8 cellular contexts compared by ENCODE assay signal in genomic region chr11:72041364-72042058, GRCh38. TPM values are rescaled to one million over a fixed set of nuclear protein-coding genes. Genes with fewer than 3 reads are reported as not detected.
DNase-seq lines count a peak whose midpoint lies in the region; ATAC-seq, FAIRE-seq and TF ChIP-seq lines count a peak whose summit lies in the region.

No MANE protein-coding gene starts in this region.

- no peak for TF ChIP-seq CTCF in WI38 (IDR thresholded peaks at IDR 0.05; ENCODE audit: low read depth, low read length)
- TF ChIP-seq CTCF in colonic mucosa (IDR thresholded peaks at IDR 0.05) = no peak
- no peak for TF ChIP-seq CTCF in kidney epithelial cell (IDR thresholded peaks at IDR 0.05; ENCODE audit: insufficient read depth, low read length, poor library complexity, severe bottlenecking)

- peaks cover 18% of the 10 kb centered on the region for H3K4me1 ChIP-seq in colonic mucosa

- no peaks in the 10 kb centered on the region for H3K27me3 ChIP-seq in colonic mucosa
- H3K27me3 ChIP-seq in kidney epithelial cell (ENCODE audit: control insufficient read depth, insufficient read depth, low read length) = no peaks in the 10 kb centered on the region

- no peaks in the 10 kb centered on the region for H3K9me3 ChIP-seq in colonic mucosa

- no peak for FAIRE-seq in GM12891 (lab: Jason Lieb, UNC)

- intact Hi-C loops in colonic mucosa (cut with DNase I) = no loop called here

- DNase-seq in GM12891 (ENCODE audit: insufficient read length, low spot score) = no peak
- peak; percentile 71 for DNase-seq in NCI-H2029 treated with DMSO at 0.1 percent for 48 hours (lab: John Stamatoyannopoulos, UW)
- DNase-seq in colonic mucosa = peak; percentile 65
- no peak for DNase-seq in kidney epithelial cell (ENCODE audit: low read depth)
- DNase-seq in smooth muscle cell of the brain vasculature (ENCODE audit: low read depth, low spot score) = peak; percentile 49

- H3K4me3 ChIP-seq in WI38 (ENCODE audit: low read depth, low read length) (peak overlapping the region; percentile 79), colonic mucosa (peak overlapping the region; percentile 37), kidney epithelial cell (ENCODE audit: low read depth, low read length) (peak overlapping the region; percentile 55)

- H3K27ac ChIP-seq in colonic mucosa = peak overlapping the region; percentile 99

- TF ChIP-seq POLR2A in GM12891 (IDR thresholded peaks at IDR 0.05; ENCODE audit: low read depth, low read length) = peak; percentile 59

- H3K36me3 ChIP-seq in colonic mucosa = no peaks in the 10 kb centered on the region
- H3K36me3 ChIP-seq in kidney epithelial cell (ENCODE audit: control insufficient read depth, insufficient read depth, low read length) = no peaks in the 10 kb centered on the region

- ATAC-seq in GM21619 (IDR thresholded peaks at IDR 0.05; ENCODE audit: unreplicated experiment) (no peak), HG03196 (IDR thresholded peaks at IDR 0.05; ENCODE audit: unreplicated experiment) (no peak)

- peak overlapping the region; percentile 85 to 97 for H3K9ac ChIP-seq in colonic mucosa (ENCODE audit: low read depth in 2 of 2, low read length in 2 of 2)

TF ChIP-seq in GM12891, 5 proteins besides CTCF, POLR2A, EP300 and RAD21:
- TF ChIP-seq SPI1 (IDR thresholded peaks at IDR 0.05; ENCODE audit: low read depth, low read length) (no peak), PAX5 (IDR thresholded peaks at IDR 0.05; ENCODE audit: insufficient read depth, low read length, severe bottlenecking) (no peak), POU2F2 (IDR thresholded peaks at IDR 0.05; ENCODE audit: low read depth, low read length) (0 out of 2 replicates have a peak, but pooled peaks have one; percentile 31), TAF1 (IDR thresholded peaks at IDR 0.05; ENCODE audit: low read depth, low read length) (peak; percentile 50; the same call in 1 of the 2 replicates), POLR2AphosphoS5 (IDR thresholded peaks at IDR 0.05; ENCODE audit: low read depth, low read length) (peak; percentile 71)

RNA-seq across cellular contexts. Expression of gene NUMA1, which starts 38.8 kb away (rescaled TPM):
- polyA plus RNA-seq in GM12891 (2012; ENCODE audit: low read depth, missing spikeins) = 80.9 TPM
- total RNA-seq in colonic mucosa (100 to 1,000 TPM; 154 to 158 TPM), kidney epithelial cell (144 and 157 TPM in 2 replicates)

RNA-seq across cellular contexts. Expression of gene LRRC51, which starts 39.1 kb away (rescaled TPM):
- 4.9 TPM for polyA plus RNA-seq in GM12891 (2012; ENCODE audit: low read depth, missing spikeins)
- total RNA-seq in colonic mucosa = 10 to 100 TPM in 1 of 2 donors, 1 to 10 TPM in 1; 6.2 to 10.9 TPM
- 5.7 and 7.3 TPM in 2 replicates for total RNA-seq in kidney epithelial cell

RNA-seq across cellular contexts. Expression of gene IL18BP, which starts 42.8 kb away (rescaled TPM):
- polyA plus RNA-seq in GM12891 (2012; ENCODE audit: low read depth, missing spikeins) = 8.5 TPM
- 1 to 10 TPM; 5.6 to 9.0 TPM for total RNA-seq in colonic mucosa
- total RNA-seq in kidney epithelial cell = 2.9 and 6.4 TPM in 2 replicates

Comparison
In these comparisons a context has a peak if more than half of its experiments do, and no peak if none do; other contexts are left out.
1. DNase-seq: peak in NCI-H2029 treated with DMSO at 0.1 percent for 48 hours (single experiment), colonic mucosa (single experiment) and smooth muscle cell of the brain vasculature (single experiment); none in GM12891 (single experiment) and kidney epithelial cell (single experiment).
2. Peak in every context shown above with its lines, with median percentiles within 50 percentile points of each other: H3K4me3 ChIP-seq.